8 cellular contexts compared by ENCODE assay signal in genomic region chr11:125923012-125923579, GRCh38. TPM values are rescaled to one million over a fixed set of nuclear protein-coding genes. Genes with fewer than 3 reads are reported as not detected.
DNase-seq lines count a peak whose midpoint lies in the region; ATAC-seq and TF ChIP-seq lines count a peak whose summit lies in the region.

No MANE protein-coding gene starts in this region.

- no peaks in the 10 kb centered on the region for H3K4me1 Mint-ChIP-seq in activated naive CD8-positive, alpha-beta T cell treated with anti-CD3 and anti-CD28 coated beads, Interleukin-2, amount 50 U/mL, for 24 hours

- H3K9ac ChIP-seq in MM.1S (ENCODE audit: low read length): no peak overlapping the region

- no peak overlapping the region for H3K4me3 Mint-ChIP-seq in activated naive CD8-positive, alpha-beta T cell treated with anti-CD3 and anti-CD28 coated beads, Interleukin-2, amount 50 U/mL, for 24 hours

- peaks cover 13% of the 10 kb centered on the region for H3K27me3 Mint-ChIP-seq in activated naive CD8-positive, alpha-beta T cell treated with anti-CD3 and anti-CD28 coated beads, Interleukin-2, amount 50 U/mL, for 24 hours

- H3K4me3 ChIP-seq in MM.1S (ENCODE audit: low read length) (no peak overlapping the region), cardiac muscle cell (no peak overlapping the region), prostate gland (no peak overlapping the region)

- H2AFZ ChIP-seq in MM.1S (ENCODE audit: low read length): no peak overlapping the region

- no peak for TF ChIP-seq POLR2A in prostate gland (IDR thresholded peaks at IDR 0.05)

- no peak overlapping the region for H3K4me2 ChIP-seq in MM.1S (ENCODE audit: low read depth, low read length)

- no peak overlapping the region for H3K27ac Mint-ChIP-seq in activated naive CD8-positive, alpha-beta T cell treated with anti-CD3 and anti-CD28 coated beads, Interleukin-2, amount 50 U/mL, for 24 hours

- no peaks in the 10 kb centered on the region for H3K9me3 Mint-ChIP-seq in activated naive CD8-positive, alpha-beta T cell treated with anti-CD3 and anti-CD28 coated beads, Interleukin-2, amount 50 U/mL, for 24 hours

- WGBS in prostate gland: 6% methylated on average over 8 of the region's 8 CpGs

- H3K27me3 ChIP-seq in MM.1S (replicated peaks; ENCODE audit: insufficient read depth, low read length) (no peaks in the 10 kb centered on the region), cardiac muscle cell (no peaks in the 10 kb centered on the region), prostate gland (replicated peaks; ENCODE audit: insufficient read depth) (no peaks in the 10 kb centered on the region)

- no peaks in the 10 kb centered on the region for H3K79me2 ChIP-seq in MM.1S (ENCODE audit: low read length)

- H3K27ac ChIP-seq in MM.1S (ENCODE audit: low read length) (no peak overlapping the region), cardiac muscle cell (no peak overlapping the region), prostate gland (no peak overlapping the region)

- H3K36me3 ChIP-seq in MM.1S (replicated peaks; ENCODE audit: insufficient read depth, low read length) (no peaks in the 10 kb centered on the region), cardiac muscle cell (no peaks in the 10 kb centered on the region), prostate gland (no peaks in the 10 kb centered on the region)

- H3K9me2 ChIP-seq in MM.1S (replicated peaks; ENCODE audit: insufficient read depth, low read length): no peaks in the 10 kb centered on the region

- H3K36me3 Mint-ChIP-seq in activated naive CD8-positive, alpha-beta T cell treated with anti-CD3 and anti-CD28 coated beads, Interleukin-2, amount 50 U/mL, for 24 hours (ENCODE audit: low read depth): no peaks in the 10 kb centered on the region

- no peaks in the 10 kb centered on the region for H4K20me1 ChIP-seq in MM.1S (ENCODE audit: insufficient read depth, low read length)

- H3K9me3 ChIP-seq in MM.1S (replicated peaks; ENCODE audit: insufficient read depth, low read length) (no peaks in the 10 kb centered on the region), cardiac muscle cell (ENCODE audit: low read depth) (no peaks in the 10 kb centered on the region), prostate gland (no peaks in the 10 kb centered on the region)

- peak; percentile 80 for ATAC-seq in GM19351 (IDR thresholded peaks at IDR 0.05; ENCODE audit: unreplicated experiment)
- ATAC-seq in activated naive CD8-positive, alpha-beta T cell treated with anti-CD3 and anti-CD28 coated beads, Interleukin-2, amount 50 U/mL, for 24 hours: peak; percentile 68
- no peak for ATAC-seq in GM21515 (IDR thresholded peaks at IDR 0.05; ENCODE audit: unreplicated experiment)

- TF ChIP-seq CTCF in MM.1S (IDR thresholded peaks at IDR 0.05; ENCODE audit: low read length) (peak; percentile 79), cardiac muscle cell (IDR thresholded peaks at IDR 0.05; ENCODE audit: low read depth, low read length) (peak; percentile 92), prostate gland (IDR thresholded peaks at IDR 0.05) (peak; percentile 58 to 84 (median 72))

- DNase-seq in AML-193 (lab: John Stamatoyannopoulos, UW) (peak; percentile 57 to 69), MM.1S (peak; percentile 88), SHP77 (lab: John Stamatoyannopoulos, UW) (peak; percentile 72 to 74), cardiac muscle cell (ENCODE audit: low read depth in 1 of 2, low spot score in 1 of 2) (peak; percentile 80 to 81), prostate gland (ENCODE audit: low spot score) (peak; percentile 69)
- peak; percentile 51 for DNase-seq in activated naive CD8-positive, alpha-beta T cell treated with anti-CD3 and anti-CD28 coated beads, Interleukin-2, amount 50 U/mL, for 24 hours

- H3K4me1 ChIP-seq in MM.1S (ENCODE audit: low read length) (no peaks in the 10 kb centered on the region), cardiac muscle cell (ENCODE audit: low read depth) (no peaks in the 10 kb centered on the region), prostate gland (replicated peaks) (no peaks in the 10 kb centered on the region)

- intact Hi-C loops in prostate gland (cut with DNase I): loop anchor here (1.0 to 10.0 kb wide), 2 partner anchors 142 to 271 kb away; partner anchors contain the start of gene CDON

- H3F3A ChIP-seq in MM.1S (ENCODE audit: insufficient read depth, low read length): no peaks in the 10 kb centered on the region

RNA-seq across cellular contexts. Expression of gene DDX25, which starts 18.8 kb away (rescaled TPM):
- total RNA-seq in cardiac muscle cell (4.9 and 7.5 TPM in 2 replicates), prostate gland (1 to 10 TPM in 1 of 2 donors, not detected in 1; 9.5 TPM)
- polyA plus RNA-seq in cardiac muscle cell: 6.1 and 18.9 TPM in 2 replicates

RNA-seq across cellular contexts. Expression of gene PUS3, which starts 20.1 kb away (rescaled TPM):
- total RNA-seq in cardiac muscle cell (10.1 and 11.4 TPM in 2 replicates), prostate gland (10 to 100 TPM in 1 of 2 donors, 1 to 10 TPM in 1; 8.3 to 11.8 TPM)
- 13.0 and 15.2 TPM in 2 replicates for polyA plus RNA-seq in cardiac muscle cell

RNA-seq across cellular contexts. Expression of gene VSIG10L2, which starts 22.7 kb away (rescaled TPM):
- total RNA-seq in cardiac muscle cell: not detected in 2 replicates
- not detected in 2 replicates for polyA plus RNA-seq in cardiac muscle cell
- 1 to 10 TPM in 1 of 2 donors, under 1 TPM in 1; 0.14 to 1.3 TPM for total RNA-seq in prostate gland

RNA-seq across cellular contexts. Expression of gene HYLS1, which starts 35.6 kb away (rescaled TPM):
- total RNA-seq in cardiac muscle cell: 2.2 and 3.3 TPM in 2 replicates
- polyA plus RNA-seq in cardiac muscle cell: 4.8 and 5.3 TPM in 2 replicates
- total RNA-seq in prostate gland: 1 to 10 TPM; 4.4 to 6.5 TPM
